Comparison of ENCODE assay signal across 1 cellular context in the genomic region with DNA sequence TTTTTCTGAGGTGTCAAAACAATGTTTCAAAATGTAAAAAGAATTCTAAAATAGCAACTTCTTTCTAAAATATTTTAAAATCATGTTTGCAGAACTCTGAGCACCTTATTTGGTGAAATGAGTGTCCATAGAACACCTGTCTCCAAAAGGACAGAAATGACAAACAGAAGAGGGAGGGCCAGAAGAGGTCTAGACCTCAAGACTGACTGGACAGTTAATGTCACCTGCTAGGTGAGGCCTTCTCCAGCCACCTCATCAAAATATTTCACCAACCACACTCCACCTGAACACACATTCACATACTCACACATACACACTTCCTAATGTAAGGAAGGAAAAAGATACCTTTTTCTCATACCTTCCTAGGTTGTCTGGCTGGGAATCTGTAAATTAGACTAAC.
TF ChIP-seq lines count a peak whose summit lies in the region.

No MANE protein-coding gene starts in this region.

TF ChIP-seq in GM23338, 12 proteins besides CTCF, POLR2A, EP300 and RAD21 (continued from another document):
- TF ChIP-seq, protein P1, sequence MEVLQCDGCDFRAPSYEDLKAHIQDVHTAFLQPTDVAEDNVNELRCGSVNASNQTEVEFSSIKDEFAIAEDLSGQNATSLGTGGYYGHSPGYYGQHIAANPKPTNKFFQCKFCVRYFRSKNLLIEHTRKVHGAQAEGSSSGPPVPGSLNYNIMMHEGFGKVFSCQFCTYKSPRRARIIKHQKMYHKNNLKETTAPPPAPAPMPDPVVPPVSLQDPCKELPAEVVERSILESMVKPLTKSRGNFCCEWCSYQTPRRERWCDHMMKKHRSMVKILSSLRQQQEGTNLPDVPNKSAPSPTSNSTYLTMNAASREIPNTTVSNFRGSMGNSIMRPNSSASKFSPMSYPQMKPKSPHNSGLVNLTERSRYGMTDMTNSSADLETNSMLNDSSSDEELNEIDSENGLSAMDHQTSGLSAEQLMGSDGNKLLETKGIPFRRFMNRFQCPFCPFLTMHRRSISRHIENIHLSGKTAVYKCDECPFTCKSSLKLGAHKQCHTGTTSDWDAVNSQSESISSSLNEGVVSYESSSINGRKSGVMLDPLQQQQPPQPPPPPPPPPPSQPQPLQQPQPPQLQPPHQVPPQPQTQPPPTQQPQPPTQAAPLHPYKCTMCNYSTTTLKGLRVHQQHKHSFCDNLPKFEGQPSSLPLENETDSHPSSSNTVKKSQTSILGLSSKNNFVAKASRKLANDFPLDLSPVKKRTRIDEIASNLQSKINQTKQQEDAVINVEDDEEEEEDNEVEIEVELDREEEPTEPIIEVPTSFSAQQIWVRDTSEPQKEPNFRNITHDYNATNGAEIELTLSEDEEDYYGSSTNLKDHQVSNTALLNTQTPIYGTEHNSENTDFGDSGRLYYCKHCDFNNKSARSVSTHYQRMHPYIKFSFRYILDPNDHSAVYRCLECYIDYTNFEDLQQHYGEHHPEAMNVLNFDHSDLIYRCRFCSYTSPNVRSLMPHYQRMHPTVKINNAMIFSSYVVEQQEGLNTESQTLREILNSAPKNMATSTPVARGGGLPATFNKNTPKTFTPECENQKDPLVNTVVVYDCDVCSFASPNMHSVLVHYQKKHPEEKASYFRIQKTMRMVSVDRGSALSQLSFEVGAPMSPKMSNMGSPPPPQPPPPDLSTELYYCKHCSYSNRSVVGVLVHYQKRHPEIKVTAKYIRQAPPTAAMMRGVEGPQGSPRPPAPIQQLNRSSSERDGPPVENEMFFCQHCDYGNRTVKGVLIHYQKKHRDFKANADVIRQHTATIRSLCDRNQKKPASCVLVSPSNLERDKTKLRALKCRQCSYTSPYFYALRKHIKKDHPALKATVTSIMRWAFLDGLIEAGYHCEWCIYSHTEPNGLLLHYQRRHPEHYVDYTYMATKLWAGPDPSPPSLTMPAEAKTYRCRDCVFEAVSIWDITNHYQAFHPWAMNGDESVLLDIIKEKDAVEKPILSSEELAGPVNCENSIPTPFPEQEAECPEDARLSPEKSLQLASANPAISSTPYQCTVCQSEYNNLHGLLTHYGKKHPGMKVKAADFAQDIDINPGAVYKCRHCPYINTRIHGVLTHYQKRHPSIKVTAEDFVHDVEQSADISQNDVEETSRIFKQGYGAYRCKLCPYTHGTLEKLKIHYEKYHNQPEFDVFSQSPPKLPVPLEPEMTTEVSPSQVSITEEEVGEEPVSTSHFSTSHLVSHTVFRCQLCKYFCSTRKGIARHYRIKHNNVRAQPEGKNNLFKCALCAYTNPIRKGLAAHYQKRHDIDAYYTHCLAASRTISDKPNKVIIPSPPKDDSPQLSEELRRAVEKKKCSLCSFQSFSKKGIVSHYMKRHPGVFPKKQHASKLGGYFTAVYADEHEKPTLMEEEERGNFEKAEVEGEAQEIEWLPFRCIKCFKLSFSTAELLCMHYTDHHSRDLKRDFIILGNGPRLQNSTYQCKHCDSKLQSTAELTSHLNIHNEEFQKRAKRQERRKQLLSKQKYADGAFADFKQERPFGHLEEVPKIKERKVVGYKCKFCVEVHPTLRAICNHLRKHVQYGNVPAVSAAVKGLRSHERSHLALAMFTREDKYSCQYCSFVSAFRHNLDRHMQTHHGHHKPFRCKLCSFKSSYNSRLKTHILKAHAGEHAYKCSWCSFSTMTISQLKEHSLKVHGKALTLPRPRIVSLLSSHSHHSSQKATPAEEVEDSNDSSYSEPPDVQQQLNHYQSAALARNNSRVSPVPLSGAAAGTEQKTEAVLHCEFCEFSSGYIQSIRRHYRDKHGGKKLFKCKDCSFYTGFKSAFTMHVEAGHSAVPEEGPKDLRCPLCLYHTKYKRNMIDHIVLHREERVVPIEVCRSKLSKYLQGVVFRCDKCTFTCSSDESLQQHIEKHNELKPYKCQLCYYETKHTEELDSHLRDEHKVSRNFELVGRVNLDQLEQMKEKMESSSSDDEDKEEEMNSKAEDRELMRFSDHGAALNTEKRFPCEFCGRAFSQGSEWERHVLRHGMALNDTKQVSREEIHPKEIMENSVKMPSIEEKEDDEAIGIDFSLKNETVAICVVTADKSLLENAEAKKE (CRISPR knock-in tag; IDR thresholded peaks at IDR 0.05), result no peak
TF ChIP-seq in GM23338: peak in this region for 0.
